8 cellular contexts compared by ENCODE assay signal in the genomic region with DNA sequence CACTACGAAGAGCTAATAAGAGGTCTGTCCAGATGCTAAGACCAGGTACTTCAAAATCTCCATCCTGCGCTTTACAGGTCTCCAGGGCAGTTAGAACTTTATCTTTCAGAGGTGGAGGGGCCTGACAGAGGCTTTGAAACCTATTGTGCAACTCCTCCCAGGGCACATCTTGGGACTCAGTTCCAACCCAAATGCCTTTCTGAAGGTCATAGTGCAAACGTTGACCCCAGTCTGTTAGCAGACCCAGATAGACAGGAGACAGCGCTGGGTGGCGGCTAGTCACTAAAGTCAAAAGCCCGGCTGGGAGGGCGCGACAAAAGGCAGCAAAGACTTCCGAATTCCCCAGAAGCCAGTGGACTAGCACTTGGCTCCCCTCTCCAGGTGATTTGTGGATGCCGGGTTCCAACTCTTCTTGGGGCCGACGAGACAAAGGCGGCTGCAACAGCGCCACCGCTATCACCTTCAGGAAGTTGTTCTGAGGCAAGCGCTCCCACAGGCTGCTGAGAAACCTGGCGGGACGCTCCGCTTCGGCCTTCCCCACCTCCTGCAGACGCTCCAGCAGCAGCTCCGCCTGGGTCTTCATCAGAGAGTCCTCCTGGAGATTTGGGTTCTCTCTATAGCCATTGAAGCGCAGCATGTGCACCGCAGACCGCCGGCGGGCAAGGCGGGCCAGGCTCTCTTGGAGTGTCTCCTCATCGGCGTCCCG. TPM values are rescaled to one million over a fixed set of nuclear protein-coding genes. Genes with fewer than 3 reads are reported as not detected.
DNase-seq lines count a peak whose midpoint lies in the region; ATAC-seq lines count a peak whose summit lies in the region.

No MANE protein-coding gene starts in this region.

- peak; percentile 54 for ATAC-seq in HG02852 (IDR thresholded peaks at IDR 0.05; ENCODE audit: unreplicated experiment)

- H3K9me3 Mint-ChIP-seq in T-helper 1 cell treated with Interleukin-12 subunit alpha and Interleukin-12 subunit beta and Interleukin-4 antibody, amounts not matched to agents 30 μg/mL and 1 μg/mL, for 36 hours: no peaks in the 10 kb centered on the region
- H3K9me3 Mint-ChIP-seq in immature natural killer cell: no peaks in the 10 kb centered on the region

- no peaks in the 10 kb centered on the region for H3K27me3 Mint-ChIP-seq in T-helper 1 cell treated with Interleukin-12 subunit alpha and Interleukin-12 subunit beta and Interleukin-4 antibody, amounts not matched to agents 30 μg/mL and 1 μg/mL, for 36 hours (ENCODE audit: low read depth)
- H3K27me3 Mint-ChIP-seq in immature natural killer cell (ENCODE audit: low read depth in 3 of 3): peaks cover 0 to 10% (median 0%) of the 10 kb centered on the region in 3 donors

- H3K4me1 Mint-ChIP-seq in T-helper 1 cell treated with Interleukin-12 subunit alpha and Interleukin-12 subunit beta and Interleukin-4 antibody, amounts not matched to agents 30 μg/mL and 1 μg/mL, for 36 hours (ENCODE audit: low read depth): peaks cover 22% of the 10 kb centered on the region
- H3K4me1 Mint-ChIP-seq in immature natural killer cell: peaks cover 36 to 64% of the 10 kb centered on the region in 2 donors

- DNase-seq in SKM-1 treated with dmso at 0.1 percent for 144 hours (lab: John Stamatoyannopoulos, UW; ENCODE audit: unreplicated experiment) (peak; percentile 39), SKM-1 (lab: John Stamatoyannopoulos, UW; ENCODE audit: unreplicated experiment) (no peak), NCI-H1417 (lab: John Stamatoyannopoulos, UW) (peak; percentile 84 to 95 (median 94)), T47D (ENCODE audit: low read depth in 1 of 2, low spot score in 1 of 2) (peak; percentile 16 to 88), immature natural killer cell (peak in 1 of 3 donors; percentile 71)
- DNase-seq in stimulated activated CD4-positive, alpha-beta T cell treated with anti-CD3 and anti-CD28 coated beads, Interleukin-12 subunit alpha, Interleukin-12 subunit beta, amount 100 ng/mL, for 24 hours (ENCODE audit: low read depth in 2 of 2): peak; percentile 29 to 50

- in situ Hi-C loops in T47D (cut with HindIII; ENCODE audit: low pct_unique_long_range_greater_than_20kb, low sequenced_read_pairs): no loop called here

- H3K4me3 Mint-ChIP-seq in T-helper 1 cell treated with Interleukin-12 subunit alpha and Interleukin-12 subunit beta and Interleukin-4 antibody, amounts not matched to agents 30 μg/mL and 1 μg/mL, for 36 hours: peak overlapping the region; percentile 98
- H3K4me3 Mint-ChIP-seq in immature natural killer cell: peak overlapping the region; percentile 98 to 100 (median 99)

- peaks cover 9% of the 10 kb centered on the region for H3K36me3 Mint-ChIP-seq in T-helper 1 cell treated with Interleukin-12 subunit alpha and Interleukin-12 subunit beta and Interleukin-4 antibody, amounts not matched to agents 30 μg/mL and 1 μg/mL, for 36 hours (ENCODE audit: low read depth)
- peaks cover 7% of the 10 kb centered on the region in 3 donors for H3K36me3 Mint-ChIP-seq in immature natural killer cell

- peak overlapping the region; percentile 97 for H3K27ac Mint-ChIP-seq in T-helper 1 cell treated with Interleukin-12 subunit alpha and Interleukin-12 subunit beta and Interleukin-4 antibody, amounts not matched to agents 30 μg/mL and 1 μg/mL, for 36 hours
- H3K27ac Mint-ChIP-seq in immature natural killer cell: peak overlapping the region; percentile 96 to 99 (median 99)

RNA-seq across cellular contexts. Expression of a gene that starts 0.7 kb away (rescaled TPM):
- 10 to 100 TPM in 1 of 3 donors, 1 to 10 TPM in 2; 3.6 to 17.1 (median 9.6) TPM for polyA plus RNA-seq in immature natural killer cell

RNA-seq across cellular contexts. Expression of a gene that starts 41.5 kb away (rescaled TPM):
- polyA plus RNA-seq in immature natural killer cell: 1 to 10 TPM; 2.4 to 3.0 (median 2.7) TPM
